Comparison of ENCODE assay signal across 1 cellular context in the genomic region with DNA sequence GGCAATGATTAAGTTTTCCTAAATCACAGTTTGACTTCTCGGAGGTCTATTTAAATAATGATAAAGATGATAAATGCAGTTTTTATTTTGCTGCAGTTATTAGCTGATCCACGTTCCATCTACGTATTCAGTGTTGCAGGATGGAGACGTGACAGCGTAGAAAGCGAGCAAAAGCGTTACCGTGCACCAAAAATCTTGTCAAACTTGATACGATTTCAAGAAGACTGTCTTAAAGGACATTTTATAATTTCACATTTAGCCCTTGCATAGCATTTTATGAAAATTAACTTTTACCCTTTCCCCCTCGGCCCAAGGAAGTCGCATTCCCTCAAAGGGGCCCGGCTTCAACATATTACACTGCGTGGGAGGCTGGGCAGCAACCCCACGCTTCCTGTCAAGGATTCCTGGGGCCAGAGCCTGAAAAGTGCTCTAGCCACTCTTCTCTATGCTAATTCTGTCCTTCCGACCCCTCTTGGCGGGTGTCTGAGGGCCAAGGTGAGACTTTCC.
TF ChIP-seq lines count a peak whose summit lies in the region.

No MANE protein-coding gene starts in this region.

TF ChIP-seq in H1, 55 proteins besides CTCF, POLR2A, EP300 and RAD21:
- TF ChIP-seq PHF8 (conservative IDR thresholded peaks at IDR 0.05; ENCODE audit: low read depth, low read length) (peak; percentile 29; the same call in 1 of the 2 replicates), GTF2F1 (IDR thresholded peaks at IDR 0.05; ENCODE audit: borderline replicate concordance, low read depth, low read length) (no peak), BRCA1 (IDR thresholded peaks at IDR 0.05; ENCODE audit: low read depth, low read length) (no peak), CEBPB (IDR thresholded peaks at IDR 0.05; ENCODE audit: low read depth, low read length) (no peak), SIRT6 (IDR thresholded peaks at IDR 0.05; ENCODE audit: low read length) (no peak), KDM4A (IDR thresholded peaks at IDR 0.05; ENCODE audit: low read depth, low read length, severe bottlenecking) (no peak), EZH2 (IDR thresholded peaks at IDR 0.05; ENCODE audit: low read depth, low read length, severe bottlenecking) (no peak), SIN3A (conservative IDR thresholded peaks at IDR 0.05 in 1 of 2, IDR thresholded peaks at IDR 0.05 in 1 of 2; ENCODE audit: low read depth in 1 of 2, low read length in 2 of 2) (0 out of 4 replicates have a peak, but pooled peaks of 1 of the 2 experiments have one; percentile 10), CHD1 (IDR thresholded peaks at IDR 0.05; ENCODE audit: low read depth, low read length) (no peak), SUZ12 (IDR thresholded peaks at IDR 0.05; ENCODE audit: low read length) (peak; percentile 10; the same call in 1 of the 2 replicates), ZNF274 (IDR thresholded peaks at IDR 0.05; ENCODE audit: borderline replicate concordance, extremely low read depth, low read length) (no peak), CTBP2 (IDR thresholded peaks at IDR 0.05; ENCODE audit: borderline replicate concordance, insufficient read depth, insufficient read length, low read length) (no peak), KDM5A (IDR thresholded peaks at IDR 0.05; ENCODE audit: low read length) (no peak), CREB1 (IDR thresholded peaks at IDR 0.05) (no peak), KDM1A (IDR thresholded peaks at IDR 0.05; ENCODE audit: borderline replicate concordance, low read length) (no peak)
- TF ChIP-seq, protein P1, sequence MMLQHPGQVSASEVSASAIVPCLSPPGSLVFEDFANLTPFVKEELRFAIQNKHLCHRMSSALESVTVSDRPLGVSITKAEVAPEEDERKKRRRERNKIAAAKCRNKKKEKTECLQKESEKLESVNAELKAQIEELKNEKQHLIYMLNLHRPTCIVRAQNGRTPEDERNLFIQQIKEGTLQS (IDR thresholded peaks at IDR 0.05; ENCODE audit: insufficient read depth, low read depth, low read length), result no peak
TF ChIP-seq in H1: peak in this region for 3.
